16 cellular contexts compared by ENCODE assay signal in the genomic region with DNA sequence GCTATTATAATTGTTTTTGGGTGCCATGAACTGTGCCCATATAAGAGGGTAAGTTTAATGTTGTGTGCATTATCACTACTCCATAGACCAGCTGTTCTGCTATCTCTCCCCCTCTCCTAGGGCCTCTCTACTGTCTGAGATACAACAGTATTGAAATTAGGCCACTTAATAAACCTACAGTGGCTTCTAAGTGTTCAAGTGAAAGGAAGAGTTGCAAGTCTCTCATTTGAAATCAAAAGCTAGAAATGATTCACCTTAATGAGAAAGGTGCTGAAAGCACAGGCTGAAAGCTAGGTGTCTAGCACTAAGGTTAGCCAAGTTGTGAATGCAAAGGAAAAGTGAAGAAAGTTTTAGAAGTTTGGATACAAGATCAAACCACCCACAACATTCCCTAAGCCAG.
"Had no signal": no experiment of that assay in that cellular context is flagged by ENCODE, and none has a peak within 500 bp of the region (broad histone marks: within the 10 kb centered on the region; RNA-seq: fewer than 3 reads in every experiment).

No MANE protein-coding gene starts in this region.

- DNase-seq: activated CD4-positive, alpha-beta T cell treated with anti-CD3 and anti-CD28 coated beads for 1 hour; activated CD8-positive, alpha-beta T cell treated with anti-CD3 and anti-CD28 coated beads for 36 hours; activated effector memory CD4-positive, alpha-beta T cell treated with anti-CD3 and anti-CD28 coated beads, Interleukin-2, amount 50 U/mL, for 16 hours; activated T-cell treated with anti-CD3 and anti-CD28 coated beads, Interleukin-2, amount 50 U/mL, for 4 hours; adrenal gland; gastrocnemius medialis; islet precursor cell; stimulated activated CD4-positive, alpha-beta T cell treated with anti-CD3 and anti-CD28 coated beads, Interleukin-15, amount 100 ng/mL, for 24 hours; stimulated activated CD4-positive, alpha-beta T cell treated with anti-CD3 and anti-CD28 coated beads, Interleukin-4, amount 100 ng/mL, for 1 hour; stimulated activated naive CD4-positive, alpha-beta T cell; trophoblast cell had no signal

- H3K36me3 ChIP-seq: adrenal gland, gastrocnemius medialis, right atrium auricular region, suprapubic skin had no signal

- H3K27ac ChIP-seq: adrenal gland, epithelial cell of prostate, gastrocnemius medialis, right atrium auricular region, suprapubic skin, VCaP had no signal

- H3K27me3 ChIP-seq: adrenal gland, gastrocnemius medialis, right atrium auricular region, suprapubic skin had no signal

- H3K9me3 ChIP-seq: adrenal gland, gastrocnemius medialis, suprapubic skin had no signal

- H3K4me1 ChIP-seq: gastrocnemius medialis, right atrium auricular region, suprapubic skin had no signal

- ATAC-seq: activated CD8-positive, alpha-beta T cell treated with anti-CD3 and anti-CD28 coated beads for 36 hours; activated T-cell treated with anti-CD3 and anti-CD28 coated beads, Interleukin-2, amount 50 U/mL, for 4 hours; gastrocnemius medialis had no signal

- H3K4me3 ChIP-seq: adrenal gland, gastrocnemius medialis, lung, right atrium auricular region, suprapubic skin had no signal
